Comparison of ENCODE assay signal across 18 cellular contexts in the genomic region with DNA sequence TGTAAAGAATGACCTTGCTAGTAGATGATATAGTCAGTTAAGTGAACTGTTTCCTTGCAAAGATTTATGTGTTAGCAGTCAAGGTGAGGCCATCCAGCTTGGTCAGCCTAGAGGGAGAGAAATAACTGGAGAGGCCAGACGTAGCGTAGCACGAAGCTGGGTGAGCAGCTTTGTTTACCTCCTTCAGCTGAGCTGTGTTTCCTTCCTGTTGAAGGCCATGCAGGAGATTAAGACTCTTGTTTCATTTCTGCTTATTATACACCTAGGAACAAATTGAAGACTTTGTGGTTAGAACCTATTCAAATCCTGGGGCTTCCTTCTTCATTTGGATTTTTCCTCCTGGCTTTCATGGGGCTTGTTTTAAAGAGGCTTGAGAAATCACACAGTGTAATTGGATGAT.
DNase-seq lines count a peak whose midpoint lies in the region; ATAC-seq, FAIRE-seq and TF ChIP-seq lines count a peak whose summit lies in the region.
"Had no signal": no experiment of that assay in that cellular context is flagged by ENCODE, and none has a peak within 500 bp of the region (broad histone marks: within the 10 kb centered on the region; RNA-seq: fewer than 3 reads in every experiment).

No MANE protein-coding gene starts in this region.

- no peak overlapping the region for H3K4me3 Mint-ChIP-seq in nephron progenitor cell
- H3K4me3 Mint-ChIP-seq: CD4-positive, CD25-positive, alpha-beta regulatory T cell; H9; T-helper 17 cell had no signal

- no peak for TF ChIP-seq CTCF in nephron progenitor cell (IDR thresholded peaks at IDR 0.05)

- no peaks in the 10 kb centered on the region for H3K36me3 ChIP-seq in SJCRH30

- no peaks in the 10 kb centered on the region for H3K36me3 Mint-ChIP-seq in nephron progenitor cell (ENCODE audit: low read depth)
- H3K36me3 Mint-ChIP-seq: CD4-positive, CD25-positive, alpha-beta regulatory T cell had no signal

- H3K27ac ChIP-seq in SJCRH30: no peak overlapping the region

- no peaks in the 10 kb centered on the region for H3K9me3 ChIP-seq in SJCRH30 (replicated peaks)

- H3K27ac Mint-ChIP-seq in nephron progenitor cell: peak overlapping the region; percentile 83
- H3K27ac Mint-ChIP-seq: CD4-positive, CD25-positive, alpha-beta regulatory T cell; H9; T-helper 17 cell had no signal

- TF ChIP-seq POLR2A in GM12891 (IDR thresholded peaks at IDR 0.05; ENCODE audit: low read depth, low read length): no peak

- no peak for FAIRE-seq in GM12891 (lab: Jason Lieb, UNC)

- H3K9me3 Mint-ChIP-seq in nephron progenitor cell: no peaks in the 10 kb centered on the region
- H3K9me3 Mint-ChIP-seq: CD4-positive, CD25-positive, alpha-beta regulatory T cell; H9 had no signal

- no peaks in the 10 kb centered on the region for H3K27me3 Mint-ChIP-seq in nephron progenitor cell (ENCODE audit: low read depth, poor library complexity)

- H3K4me1 Mint-ChIP-seq in nephron progenitor cell: peaks cover 10% of the 10 kb centered on the region

- DNase-seq in GM12891 (ENCODE audit: insufficient read length, low spot score) (no peak), dermis blood vessel endothelial cell (peak; percentile 15), nephron progenitor cell (no peak), cerebellum (ENCODE audit: low spot score) (no peak), SJCRH30 (no peak)
- DNase-seq: ACHN; AML-193; CD4-positive, CD25-positive, alpha-beta regulatory T cell; H9; NCI-H1436 treated with DMSO at 0.1 percent for 48 hours; NCI-H2081; NCI-H748 treated with DMSO at 0.1 percent for 48 hours; OCI-M1; SHP77 treated with DMSO at 0.1 percent for 48 hours; T-helper 17 cell had no signal

- H3K4me3 ChIP-seq in SJCRH30: no peak overlapping the region
- H3K4me3 ChIP-seq: K562 had no signal

- no peaks in the 10 kb centered on the region for H3K4me1 ChIP-seq in SJCRH30

- ATAC-seq in HG02885 (IDR thresholded peaks at IDR 0.05; ENCODE audit: poor library complexity, unreplicated experiment) (peak; percentile 57), HG03521 (IDR thresholded peaks at IDR 0.05; ENCODE audit: unreplicated experiment) (no peak)
- ATAC-seq: K562, T-helper 17 cell had no signal

- H3K27me3 ChIP-seq in SJCRH30: 0 out of 2 replicates have a peak, but pooled peaks cover 3% of the 10 kb centered on the region

TF ChIP-seq in GM12891, 5 proteins besides CTCF, POLR2A, EP300 and RAD21:
- peak; percentile 32; the same call in 1 of the 2 replicates for TF ChIP-seq SPI1 (IDR thresholded peaks at IDR 0.05; ENCODE audit: low read depth, low read length)
- no peak for TF ChIP-seq POLR2AphosphoS5 (IDR thresholded peaks at IDR 0.05; ENCODE audit: low read depth, low read length)
